ENCODE assay signal across 1 cellular context in genomic region chr7:134419875-134420274, GRCh38.
A peak's percentile ranks its signal among the peaks of the same experiment; 100 is the strongest.
TF ChIP-seq lines count a peak whose summit lies in the region.

No MANE protein-coding gene starts in this region.

TF ChIP-seq in HepG2, 621 proteins besides CTCF, POLR2A, EP300 and RAD21:
- TF ChIP-seq KAT8 (CRISPR knock-in tag; IDR thresholded peaks at IDR 0.05) = no peak
- TF ChIP-seq, protein P1, sequence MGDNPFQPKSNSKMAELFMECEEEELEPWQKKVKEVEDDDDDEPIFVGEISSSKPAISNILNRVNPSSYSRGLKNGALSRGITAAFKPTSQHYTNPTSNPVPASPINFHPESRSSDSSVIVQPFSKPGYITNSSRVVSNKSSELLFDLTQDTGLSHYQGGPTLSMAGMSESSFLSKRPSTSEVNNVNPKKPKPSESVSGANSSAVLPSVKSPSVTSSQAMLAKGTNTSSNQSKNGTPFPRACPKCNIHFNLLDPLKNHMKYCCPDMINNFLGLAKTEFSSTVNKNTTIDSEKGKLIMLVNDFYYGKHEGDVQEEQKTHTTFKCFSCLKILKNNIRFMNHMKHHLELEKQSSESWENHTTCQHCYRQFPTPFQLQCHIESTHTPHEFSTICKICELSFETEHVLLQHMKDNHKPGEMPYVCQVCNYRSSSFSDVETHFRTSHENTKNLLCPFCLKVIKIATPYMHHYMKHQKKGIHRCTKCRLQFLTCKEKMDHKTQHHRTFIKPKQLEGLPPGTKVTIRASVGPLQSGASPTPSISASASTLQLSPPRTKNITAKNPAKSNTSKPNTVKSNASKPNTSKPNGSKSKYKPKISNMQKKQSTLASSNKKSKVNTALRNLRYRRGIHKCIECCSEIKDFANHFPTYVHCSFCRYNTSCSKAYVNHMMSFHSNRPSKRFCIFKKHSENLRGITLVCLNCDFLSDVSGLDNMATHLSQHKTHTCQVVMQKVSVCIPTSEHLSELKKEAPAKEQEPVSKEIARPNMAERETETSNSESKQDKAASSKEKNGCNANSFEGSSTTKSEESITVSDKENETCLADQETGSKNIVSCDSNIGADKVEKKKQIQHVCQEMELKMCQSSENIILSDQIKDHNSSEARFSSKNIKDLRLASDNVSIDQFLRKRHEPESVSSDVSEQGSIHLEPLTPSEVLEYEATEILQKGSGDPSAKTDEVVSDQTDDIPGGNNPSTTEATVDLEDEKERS (CRISPR knock-in tag; IDR thresholded peaks at IDR 0.05) = 0 out of 2 replicates have a peak, but pooled peaks have one; percentile 27
